Comparison of ENCODE assay signal across 24 cellular contexts in the genomic region with DNA sequence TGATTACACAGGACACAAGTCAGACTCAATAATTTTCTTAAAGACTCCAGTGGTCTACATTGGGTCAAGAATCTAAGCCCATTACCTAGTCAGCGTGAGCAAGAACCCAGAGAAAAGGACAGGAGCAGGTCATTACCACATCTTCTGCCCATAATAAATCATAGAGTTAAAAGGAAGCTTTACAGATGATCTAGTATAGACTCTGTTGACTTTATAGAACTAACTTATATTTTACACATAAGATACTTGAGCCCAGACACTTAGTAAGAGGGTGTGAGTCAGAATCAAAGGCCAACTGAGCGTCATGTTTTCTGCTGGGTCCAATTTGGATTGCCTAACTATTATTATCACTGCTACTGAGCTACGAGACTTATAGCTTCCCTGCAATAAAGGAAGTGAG.
DNase-seq lines count a peak whose midpoint lies in the region; ATAC-seq and TF ChIP-seq lines count a peak whose summit lies in the region.
"Had no signal": no experiment of that assay in that cellular context is flagged by ENCODE, and none has a peak within 500 bp of the region (broad histone marks: within the 10 kb centered on the region; RNA-seq: fewer than 3 reads in every experiment).

No MANE protein-coding gene starts in this region.

- CTCF ChIA-PET in RWPE1 (lab: Yijun Ruan, JAX): interaction anchor here (0.6 kb wide), 1 partner anchor 183 kb away, joined by 3 read pairs; no protein-coding TSS in a partner anchor
- CTCF ChIA-PET in HEK293T (lab: Yijun Ruan, JAX): no interaction called here

- DNase-seq in A172 (ENCODE audit: low spot score) (peak; percentile 87), ELR (ENCODE audit: low read depth) (peak; percentile 67), RWPE1 (ENCODE audit: low spot score) (peak; percentile 18), epithelial cell of esophagus (ENCODE audit: low read depth) (peak; percentile 64), HEK293T (ENCODE audit: extremely low spot score) (no peak), mesenteric fat pad (ENCODE audit: low spot score) (no peak), caudate nucleus (lab: John Stamatoyannopoulos, UW) (no peak)
- DNase-seq: ACHN; activated CD4-positive, alpha-beta T cell treated with anti-CD3 and anti-CD28 coated beads, Interleukin-2, amount 50 U/mL, for 48 hours; activated CD4-positive, CD25-positive, alpha-beta regulatory T cell; activated CD8-positive, alpha-beta memory T cell treated with anti-CD3 and anti-CD28 coated beads, Interleukin-2, amount 50 U/mL, for 48 hours; activated naive CD8-positive, alpha-beta T cell treated with anti-CD3 and anti-CD28 coated beads for 36 hours; DMS153; hypothalamus; islet precursor cell; NCI-H1417; NCI-H2107; NCI-H510A treated with DMSO at 0.1 percent for 48 hours; NK-92 treated with Interleukin-12 subunit alpha and Interleukin-12 subunit beta, amount 100 ng/mL, for 24 hours; SW 1271 had no signal

- POLR2A ChIA-PET in RWPE1 (lab: Yijun Ruan, JAX; ENCODE audit: low non-redundant PET): no interaction called here
- POLR2A ChIA-PET in HEK293T (lab: Yijun Ruan, JAX): no interaction called here

- no peak overlapping the region for H3K4me3 ChIP-seq in epithelial cell of esophagus (ENCODE audit: low read length)
- H3K4me3 ChIP-seq: neural progenitor cell, suprapubic skin had no signal

- ATAC-seq in HG03378 (IDR thresholded peaks at IDR 0.05; ENCODE audit: unreplicated experiment): no peak
- ATAC-seq: HepG2 had no signal

- H3K27ac ChIP-seq in RWPE1: no peak overlapping the region
- no peak overlapping the region for H3K27ac ChIP-seq in caudate nucleus (ENCODE audit: low read depth, low read length)
- H3K27ac ChIP-seq: neural progenitor cell, suprapubic skin had no signal

- no peak for TF ChIP-seq CTCF in RWPE1 (conservative IDR thresholded peaks at IDR 0.05; ENCODE audit: low read depth)
- no peak for TF ChIP-seq CTCF in epithelial cell of esophagus (IDR thresholded peaks at IDR 0.05; ENCODE audit: insufficient read depth, low read depth, low read length, missing control alignments)

TF ChIP-seq in HEK293T, 16 proteins besides CTCF, POLR2A, EP300 and RAD21:
- no peak for TF ChIP-seq BHLHE40 (IDR thresholded peaks at IDR 0.05; ENCODE audit: borderline replicate concordance)
- TF ChIP-seq ELF4 (IDR thresholded peaks at IDR 0.05): no peak
- TF ChIP-seq, protein P1, sequence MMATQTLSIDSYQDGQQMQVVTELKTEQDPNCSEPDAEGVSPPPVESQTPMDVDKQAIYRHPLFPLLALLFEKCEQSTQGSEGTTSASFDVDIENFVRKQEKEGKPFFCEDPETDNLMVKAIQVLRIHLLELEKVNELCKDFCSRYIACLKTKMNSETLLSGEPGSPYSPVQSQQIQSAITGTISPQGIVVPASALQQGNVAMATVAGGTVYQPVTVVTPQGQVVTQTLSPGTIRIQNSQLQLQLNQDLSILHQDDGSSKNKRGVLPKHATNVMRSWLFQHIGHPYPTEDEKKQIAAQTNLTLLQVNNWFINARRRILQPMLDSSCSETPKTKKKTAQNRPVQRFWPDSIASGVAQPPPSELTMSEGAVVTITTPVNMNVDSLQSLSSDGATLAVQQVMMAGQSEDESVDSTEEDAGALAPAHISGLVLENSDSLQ (IDR thresholded peaks at IDR 0.05): no peak
- TF ChIP-seq FOXK2 (IDR thresholded peaks at IDR 0.05): no peak
- TF ChIP-seq FOXA1 (IDR thresholded peaks at IDR 0.05): no peak
- no peak for TF ChIP-seq NFRKB (IDR thresholded peaks at IDR 0.05)
- TF ChIP-seq ARNT (IDR thresholded peaks at IDR 0.05): no peak
- TF ChIP-seq FOXM1 (IDR thresholded peaks at IDR 0.05; ENCODE audit: borderline replicate concordance): no peak

Comparison
In these comparisons a context has a peak if more than half of its experiments do, and no peak if none do; other contexts are left out.
1. DNase-seq: peak in A172 (single experiment), ELR (single experiment), RWPE1 (single experiment) and epithelial cell of esophagus (single experiment); none in HEK293T (single experiment), mesenteric fat pad (single experiment) and caudate nucleus (0 of 61).